In genomic region chr16:55737318-55737717, GRCh38 we compare ENCODE assay signal across 1 cellular context.
TF ChIP-seq lines count a peak whose summit lies in the region.

No MANE protein-coding gene starts in this region.

TF ChIP-seq in HepG2, 621 proteins besides CTCF, POLR2A, EP300 and RAD21 (continued from another document):
- TF ChIP-seq ZNF646 (CRISPR knock-in tag; IDR thresholded peaks at IDR 0.05), result no peak
- TF ChIP-seq ZNF407 (CRISPR knock-in tag; IDR thresholded peaks at IDR 0.05; ENCODE audit: not compliant biosample characterization), result no peak
- no peak for TF ChIP-seq SAFB2 (CRISPR knock-in tag; IDR thresholded peaks at IDR 0.05; ENCODE audit: borderline replicate concordance, low read depth)
- no peak for TF ChIP-seq THAP9 (CRISPR knock-in tag; IDR thresholded peaks at IDR 0.05; ENCODE audit: borderline replicate concordance)
- TF ChIP-seq GABPB1 (CRISPR knock-in tag; IDR thresholded peaks at IDR 0.05), result no peak
